18 cellular contexts compared by ENCODE assay signal in the genomic region with DNA sequence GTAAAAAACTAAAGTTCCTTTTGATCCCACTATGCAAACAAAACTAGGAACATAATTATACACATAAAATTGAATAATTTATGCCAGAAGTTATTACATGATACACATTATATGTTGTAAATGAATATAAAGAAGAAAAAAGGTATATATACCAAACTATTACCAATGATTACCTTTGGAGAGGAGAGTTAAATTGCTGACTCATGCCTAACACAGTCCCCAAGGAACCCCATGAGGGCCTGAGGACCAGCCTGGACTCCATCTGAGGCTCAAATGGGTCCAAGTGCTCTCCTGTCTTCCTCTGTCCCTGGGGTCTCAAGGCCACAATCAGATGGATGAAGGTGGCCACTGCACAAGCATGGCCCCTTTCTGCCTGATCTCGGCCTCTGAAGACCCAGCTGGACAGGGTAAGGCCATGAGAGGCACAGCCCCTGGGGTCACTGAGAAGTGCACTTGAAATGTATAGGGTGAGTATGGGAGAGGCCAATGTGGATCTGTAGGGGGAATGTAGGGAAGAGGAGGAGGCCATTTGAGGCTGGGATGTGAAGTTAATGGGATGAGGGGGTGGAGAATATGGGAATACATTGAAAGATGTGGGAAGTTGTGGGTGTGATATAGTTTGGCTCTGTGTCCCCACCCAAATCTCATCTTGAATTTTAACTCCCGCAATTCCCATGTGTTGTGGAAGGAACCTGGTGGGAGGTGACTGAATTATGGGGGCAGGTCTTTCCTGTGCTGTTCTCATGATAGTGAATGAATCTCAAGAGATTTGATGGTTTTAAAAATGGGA. TPM values are rescaled to one million over a fixed set of nuclear protein-coding genes. Genes with fewer than 3 reads are reported as not detected.
DNase-seq lines count a peak whose midpoint lies in the region; ATAC-seq lines count a peak whose summit lies in the region.
"Had no signal": no experiment of that assay in that cellular context is flagged by ENCODE, and none has a peak within 500 bp of the region (broad histone marks: within the 10 kb centered on the region; RNA-seq: fewer than 3 reads in every experiment).

No MANE protein-coding gene starts in this region.

- H3K27me3 ChIP-seq in neuronal stem cell (ENCODE audit: control insufficient read depth in 3 of 3, insufficient read depth in 3 of 3, low read depth in 1 of 3, low read length in 3 of 3): no peaks in the 10 kb centered on the region
- H3K27me3 ChIP-seq: BLaER1 had no signal

- no peak for DNase-seq in activated naive CD8-positive, alpha-beta T cell treated with anti-CD3 and anti-CD28 coated beads, Interleukin-2, amount 10 ng/mL, durations not matched to agents 7 days and 5 days
- DNase-seq in activated naive CD8-positive, alpha-beta T cell treated with anti-CD3 and anti-CD28 coated beads for 36 hours: no peak
- DNase-seq in neuronal stem cell (ENCODE audit: low spot score): no peak
- DNase-seq in inferior parietal cortex (ENCODE audit: extremely low spot score): no peak
- no peak for DNase-seq in NCI-H1417 treated with DMSO at 0.1 percent for 48 hours (lab: John Stamatoyannopoulos, UW)
- DNase-seq: CD4-positive, alpha-beta memory T cell; DMS153; DMS79 treated with DMSO at 0.1 percent for 48 hours; GF-D8; HCEC 1CT; HFFc6 had no signal

- peaks cover 21% of the 10 kb centered on the region for H3K27me3 Mint-ChIP-seq in activated naive CD8-positive, alpha-beta T cell treated with anti-CD3 and anti-CD28 coated beads, Interleukin-2, amount 10 ng/mL, durations not matched to agents 7 days and 5 days
- peaks cover 21% of the 10 kb centered on the region for H3K27me3 Mint-ChIP-seq in activated naive CD8-positive, alpha-beta T cell treated with anti-CD3 and anti-CD28 coated beads for 36 hours

- peaks cover 0 to 4% of the 10 kb centered on the region in 2 donors for H3K9me3 ChIP-seq in neuronal stem cell (replicated peaks in 1 of 2; ENCODE audit: control insufficient read depth in 2 of 2, insufficient read depth in 1 of 2, low read depth in 1 of 2, low read length in 2 of 2)

- no peak overlapping the region for H4K8ac ChIP-seq in neuronal stem cell (ENCODE audit: low read depth, low read length)

- H2BK120ac ChIP-seq in neuronal stem cell (ENCODE audit: low read depth, low read length): no peak overlapping the region

- no peaks in the 10 kb centered on the region for H3K79me1 ChIP-seq in neuronal stem cell (ENCODE audit: low read depth, low read length)

- peaks cover 5% of the 10 kb centered on the region for H3K36me3 Mint-ChIP-seq in activated naive CD8-positive, alpha-beta T cell treated with anti-CD3 and anti-CD28 coated beads, Interleukin-2, amount 10 ng/mL, durations not matched to agents 7 days and 5 days
- peaks cover 3% of the 10 kb centered on the region for H3K36me3 Mint-ChIP-seq in activated naive CD8-positive, alpha-beta T cell treated with anti-CD3 and anti-CD28 coated beads for 36 hours
- H3K36me3 Mint-ChIP-seq: CD14-positive monocyte had no signal

- H4K91ac ChIP-seq in neuronal stem cell (ENCODE audit: low read depth, low read length, poor library complexity): no peak overlapping the region

- H3K4me3 Mint-ChIP-seq in activated naive CD8-positive, alpha-beta T cell treated with anti-CD3 and anti-CD28 coated beads, Interleukin-2, amount 10 ng/mL, durations not matched to agents 7 days and 5 days: no peak overlapping the region
- H3K4me3 Mint-ChIP-seq in activated naive CD8-positive, alpha-beta T cell treated with anti-CD3 and anti-CD28 coated beads for 36 hours: no peak overlapping the region
- H3K4me3 Mint-ChIP-seq: CD14-positive monocyte; CD4-positive, alpha-beta memory T cell; GM23338; HFFc6 had no signal

- H3K14ac ChIP-seq in neuronal stem cell (ENCODE audit: low read length): no peak overlapping the region

- WGBS in neuronal stem cell (ENCODE audit: extremely low coverage in 2 of 2, insufficient read length in 2 of 2, insufficient replicate concordance in 1 of 2), 2 donors: no CpG with 5 or more reads among the region's 2 CpGs

- H3K18ac ChIP-seq in neuronal stem cell (ENCODE audit: low read length): no peak overlapping the region

- H2AFZ ChIP-seq in neuronal stem cell (ENCODE audit: low read length): no peak overlapping the region
- H2AFZ ChIP-seq: GM23338 had no signal

- no peak overlapping the region for H2AK5ac ChIP-seq in neuronal stem cell (ENCODE audit: low read depth, low read length)

- POLR2A ChIA-PET in activated naive CD8-positive, alpha-beta T cell treated with anti-CD3 and anti-CD28 coated beads, Interleukin-2, amount 10 ng/mL, durations not matched to agents 7 days and 5 days (lab: Charles Lee): no interaction called here

- H3K36me3 ChIP-seq in neuronal stem cell (replicated peaks in 1 of 2; ENCODE audit: control insufficient read depth in 2 of 2, insufficient read depth in 2 of 2, low read length in 2 of 2): no peaks in the 10 kb centered on the region
- H3K36me3 ChIP-seq: BLaER1 had no signal

- no peak overlapping the region for H3K4me2 ChIP-seq in neuronal stem cell (ENCODE audit: insufficient read depth, low read length, poor library complexity, severe bottlenecking)
- H3K4me2 ChIP-seq: BLaER1, GM23338 had no signal

- H3K9ac ChIP-seq in neuronal stem cell (ENCODE audit: low read depth, low read length, poor library complexity): peak overlapping the region; percentile 64
- H3K9ac ChIP-seq: BLaER1 had no signal

- peak overlapping the region in 1 of 2 donors; percentile 22 for H3K4me3 ChIP-seq in neuronal stem cell (ENCODE audit: low read length in 2 of 2)
- H3K4me3 ChIP-seq: BLaER1, GM23338 had no signal

- no peak overlapping the region for H3K27ac ChIP-seq in neuronal stem cell (replicated peaks; ENCODE audit: low read length)
- H3K27ac ChIP-seq: 22Rv1, BLaER1 had no signal

- no peak overlapping the region for H2BK15ac ChIP-seq in neuronal stem cell (ENCODE audit: low read length)

- H2BK5ac ChIP-seq in neuronal stem cell (ENCODE audit: low read length): no peak overlapping the region

- H3K4me1 ChIP-seq in neuronal stem cell (ENCODE audit: control insufficient read depth in 2 of 2, insufficient read depth in 1 of 2, low read depth in 1 of 2, low read length in 2 of 2): no peaks in the 10 kb centered on the region

- no peak overlapping the region for H2BK12ac ChIP-seq in neuronal stem cell (ENCODE audit: low read length)

- H3K27ac Mint-ChIP-seq in activated naive CD8-positive, alpha-beta T cell treated with anti-CD3 and anti-CD28 coated beads, Interleukin-2, amount 10 ng/mL, durations not matched to agents 7 days and 5 days: peak overlapping the region; percentile 37
- no peak overlapping the region for H3K27ac Mint-ChIP-seq in activated naive CD8-positive, alpha-beta T cell treated with anti-CD3 and anti-CD28 coated beads for 36 hours
- H3K27ac Mint-ChIP-seq: CD14-positive monocyte; CD4-positive, alpha-beta memory T cell; GM23338; HFFc6 had no signal

- H3K9me3 Mint-ChIP-seq in activated naive CD8-positive, alpha-beta T cell treated with anti-CD3 and anti-CD28 coated beads, Interleukin-2, amount 10 ng/mL, durations not matched to agents 7 days and 5 days: peaks cover 15% of the 10 kb centered on the region
- peaks cover 18% of the 10 kb centered on the region for H3K9me3 Mint-ChIP-seq in activated naive CD8-positive, alpha-beta T cell treated with anti-CD3 and anti-CD28 coated beads for 36 hours

- no peaks in the 10 kb centered on the region for H3K4me1 Mint-ChIP-seq in activated naive CD8-positive, alpha-beta T cell treated with anti-CD3 and anti-CD28 coated beads, Interleukin-2, amount 10 ng/mL, durations not matched to agents 7 days and 5 days
- peaks cover 7% of the 10 kb centered on the region for H3K4me1 Mint-ChIP-seq in activated naive CD8-positive, alpha-beta T cell treated with anti-CD3 and anti-CD28 coated beads for 36 hours
- H3K4me1 Mint-ChIP-seq: CD14-positive monocyte had no signal

- H3K23ac ChIP-seq in neuronal stem cell (ENCODE audit: low read depth, low read length, poor library complexity): peak overlapping the region; percentile 8

- no peak overlapping the region for H3K4ac ChIP-seq in neuronal stem cell (ENCODE audit: low read length)

- ATAC-seq in activated naive CD8-positive, alpha-beta T cell treated with anti-CD3 and anti-CD28 coated beads, Interleukin-2, amount 10 ng/mL, durations not matched to agents 7 days and 5 days (ENCODE audit: low read depth): no peak
- ATAC-seq in esophagus mucosa: peak; percentile 37
- ATAC-seq: GM23338 had no signal

RNA-seq across cellular contexts. Expression of a gene that starts 1.1 kb away (rescaled TPM):
- total RNA-seq in activated naive CD8-positive, alpha-beta T cell treated with anti-CD3 and anti-CD28 coated beads, Interleukin-2, amount 10 ng/mL, durations not matched to agents 7 days and 5 days: not detected
- not detected for total RNA-seq in activated naive CD8-positive, alpha-beta T cell treated with anti-CD3 and anti-CD28 coated beads for 36 hours
- not detected for total RNA-seq in esophagus mucosa
- polyA plus RNA-seq in neuronal stem cell (2013, experiment 1 of 2): 0.11 TPM
- polyA plus RNA-seq in neuronal stem cell (2013, experiment 2 of 2): 0.07 TPM
- total RNA-seq: A673; CD4-positive, alpha-beta memory T cell; GM23338; HFFc6 had no signal
- polyA plus RNA-seq: AG04450; CD14-positive monocyte; CD4-positive, alpha-beta memory T cell; GM23338 had no signal

RNA-seq across cellular contexts. Expression of a gene that starts 28.8 kb away (rescaled TPM):
- total RNA-seq in activated naive CD8-positive, alpha-beta T cell treated with anti-CD3 and anti-CD28 coated beads, Interleukin-2, amount 10 ng/mL, durations not matched to agents 7 days and 5 days: not detected
- not detected for total RNA-seq in activated naive CD8-positive, alpha-beta T cell treated with anti-CD3 and anti-CD28 coated beads for 36 hours
- total RNA-seq in esophagus mucosa: not detected
- polyA plus RNA-seq in neuronal stem cell (2013, experiment 1 of 2): not detected
- not detected for polyA plus RNA-seq in neuronal stem cell (2013, experiment 2 of 2)
- total RNA-seq: A673; CD4-positive, alpha-beta memory T cell; GM23338; HFFc6 had no signal
- polyA plus RNA-seq: AG04450; CD14-positive monocyte; CD4-positive, alpha-beta memory T cell; GM23338 had no signal

RNA-seq across cellular contexts. Expression of a gene that starts 37.5 kb away (rescaled TPM):
- 10 to 100 TPM; 17.7 to 19.2 TPM for total RNA-seq in activated naive CD8-positive, alpha-beta T cell treated with anti-CD3 and anti-CD28 coated beads, Interleukin-2, amount 10 ng/mL, durations not matched to agents 7 days and 5 days
- total RNA-seq in activated naive CD8-positive, alpha-beta T cell treated with anti-CD3 and anti-CD28 coated beads for 36 hours: 10 to 100 TPM; 74.0 to 83.0 TPM
- 18.6 TPM for total RNA-seq in esophagus mucosa
- polyA plus RNA-seq in neuronal stem cell (2013, experiment 1 of 2): 11.0 TPM
- polyA plus RNA-seq in neuronal stem cell (2013, experiment 2 of 2): 10.5 TPM

RNA-seq across cellular contexts. Expression of a gene that starts 37.9 kb away (rescaled TPM):
- 10 to 100 TPM; 23.5 to 26.1 TPM for total RNA-seq in activated naive CD8-positive, alpha-beta T cell treated with anti-CD3 and anti-CD28 coated beads, Interleukin-2, amount 10 ng/mL, durations not matched to agents 7 days and 5 days
- 10 to 100 TPM; 13.9 to 15.6 TPM for total RNA-seq in activated naive CD8-positive, alpha-beta T cell treated with anti-CD3 and anti-CD28 coated beads for 36 hours
- total RNA-seq in esophagus mucosa: 5.7 TPM
- polyA plus RNA-seq in neuronal stem cell (2013, experiment 1 of 2): 1.2 TPM
- 1.2 TPM for polyA plus RNA-seq in neuronal stem cell (2013, experiment 2 of 2)

RNA-seq across cellular contexts. Expression of a gene that starts 42.8 kb away (rescaled TPM):
- total RNA-seq in activated naive CD8-positive, alpha-beta T cell treated with anti-CD3 and anti-CD28 coated beads, Interleukin-2, amount 10 ng/mL, durations not matched to agents 7 days and 5 days: not detected
- total RNA-seq in activated naive CD8-positive, alpha-beta T cell treated with anti-CD3 and anti-CD28 coated beads for 36 hours: not detected
- total RNA-seq in esophagus mucosa: not detected
- not detected for polyA plus RNA-seq in neuronal stem cell (2013, experiment 1 of 2)
- polyA plus RNA-seq in neuronal stem cell (2013, experiment 2 of 2): not detected
- total RNA-seq: A673; CD4-positive, alpha-beta memory T cell; GM23338; HFFc6 had no signal
- polyA plus RNA-seq: AG04450; CD14-positive monocyte; CD4-positive, alpha-beta memory T cell; GM23338 had no signal
